ENCODE assay signal across 14 cellular contexts in the genomic region with DNA sequence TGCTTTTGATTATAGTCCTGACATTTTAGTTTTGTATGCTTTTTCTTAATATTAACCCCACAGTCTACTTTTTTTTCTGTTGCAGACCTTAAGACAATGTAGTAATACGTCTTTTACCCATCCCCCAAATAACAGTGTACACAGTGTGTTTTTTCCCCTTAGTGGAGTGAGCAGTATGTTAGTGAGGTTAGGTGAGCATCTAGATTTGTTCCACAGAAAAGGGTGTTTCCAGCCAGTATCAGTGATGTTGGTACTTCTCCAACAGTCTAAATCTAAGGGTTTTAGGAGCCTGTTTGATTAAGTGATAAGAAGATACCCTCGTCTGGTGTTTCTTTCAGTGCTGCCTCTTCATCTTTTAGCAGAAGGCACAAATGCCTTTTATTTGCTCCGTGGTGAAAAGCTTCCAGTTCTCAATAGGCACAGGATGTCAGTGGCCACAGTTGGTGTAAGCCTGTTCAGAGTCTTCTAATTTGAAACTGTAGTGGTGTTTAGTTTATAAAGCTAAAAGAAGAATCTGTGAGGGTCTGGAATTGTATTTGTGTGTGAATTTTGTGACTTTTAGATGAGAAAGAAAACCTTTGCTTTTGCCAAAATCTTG.
DNase-seq lines count a peak whose midpoint lies in the region; ATAC-seq and TF ChIP-seq lines count a peak whose summit lies in the region.
"Had no signal": no experiment of that assay in that cellular context is flagged by ENCODE, and none has a peak within 500 bp of the region (broad histone marks: within the 10 kb centered on the region; RNA-seq: fewer than 3 reads in every experiment).

No MANE protein-coding gene starts in this region.

- DNase-seq in DMS 273 (lab: John Stamatoyannopoulos, UW; ENCODE audit: unreplicated experiment) (peak; percentile 17), DMS 273 treated with DMSO at 0.1 percent for 48 hours (lab: John Stamatoyannopoulos, UW) (no peak), OCI-LY7 (ENCODE audit: low spot score) (peak; percentile 24), endothelial cell (ENCODE audit: low spot score) (no peak), psoas muscle (no peak), amniotic stem cell (lab: John Stamatoyannopoulos, UW) (no peak)
- DNase-seq: foreskin keratinocyte, NCI-H146, retina had no signal

- H3K4me3 ChIP-seq in OCI-LY7 (ENCODE audit: low read depth, low read length, poor library complexity, severe bottlenecking) (no peak overlapping the region), skeletal muscle satellite cell (ENCODE audit: low read length) (no peak overlapping the region), psoas muscle (no peak overlapping the region)

- H3K4me1 ChIP-seq in OCI-LY7 (ENCODE audit: insufficient read depth, low read length, poor library complexity, severe bottlenecking) (peaks cover 44% of the 10 kb centered on the region), skeletal muscle satellite cell (ENCODE audit: control insufficient read depth, insufficient read depth, low read length) (peaks cover 74% of the 10 kb centered on the region), psoas muscle (peaks cover 78% of the 10 kb centered on the region)

- peak overlapping the region; percentile 76 for H3K27ac Mint-ChIP-seq in endothelial cell (ENCODE audit: unreplicated experiment)
- H3K27ac Mint-ChIP-seq: T-helper 2 cell treated with Interferon-gamma antibody and Interleukin-4, amounts not matched to agents 5 μg/mL and 100 μg/mL, for 36 hours had no signal

- peaks cover 100% of the 10 kb centered on the region for H3K79me2 ChIP-seq in OCI-LY7 (ENCODE audit: insufficient read depth, low read depth, low read length)

- no peaks in the 10 kb centered on the region for H3K9me2 ChIP-seq in OCI-LY7 (ENCODE audit: insufficient read depth, low read length)

- H3K4me2 ChIP-seq in OCI-LY7 (ENCODE audit: low read length) (peak overlapping the region; percentile 29; the same call in 1 of the 2 replicates), skeletal muscle satellite cell (ENCODE audit: low read length) (peak overlapping the region; percentile 0)

- H3K4me3 Mint-ChIP-seq in endothelial cell (ENCODE audit: unreplicated experiment): no peak overlapping the region
- H3K4me3 Mint-ChIP-seq: T-helper 2 cell treated with Interferon-gamma antibody and Interleukin-4, amounts not matched to agents 5 μg/mL and 100 μg/mL, for 36 hours had no signal

- CTCF ChIA-PET in OCI-LY7 (lab: Charles Lee; ENCODE audit: unreplicated experiment): no interaction called here

- H3K27me3 Mint-ChIP-seq in endothelial cell (ENCODE audit: unreplicated experiment): peaks cover 3% of the 10 kb centered on the region

- H3K9me3 ChIP-seq in OCI-LY7 (ENCODE audit: low read length): no peaks in the 10 kb centered on the region
- H3K9me3 ChIP-seq in skeletal muscle satellite cell (replicated peaks; ENCODE audit: low read length): no peaks in the 10 kb centered on the region
- H3K9me3 ChIP-seq in psoas muscle: no peaks in the 10 kb centered on the region

- POLR2A ChIA-PET in OCI-LY7 (lab: Charles Lee): interaction anchor here (0.5 to 2.5 kb wide), 5 partner anchors 11 to 729 kb away, joined by 3 to 16 read pairs (median 4); no protein-coding TSS in a partner anchor

- no peak overlapping the region for H3K9ac ChIP-seq in skeletal muscle satellite cell (ENCODE audit: low read depth, low read length)

- H3K36me3 Mint-ChIP-seq in endothelial cell (ENCODE audit: low read depth, unreplicated experiment): no peaks in the 10 kb centered on the region

- H3K36me3 ChIP-seq in OCI-LY7 (ENCODE audit: insufficient read depth, low read length) (no peaks in the 10 kb centered on the region), skeletal muscle satellite cell (ENCODE audit: insufficient read depth, low read length) (no peaks in the 10 kb centered on the region), psoas muscle (ENCODE audit: insufficient read depth in 1 of 2, low read depth in 1 of 2) (no peaks in the 10 kb centered on the region)

- no peak for ATAC-seq in psoas muscle
- ATAC-seq in HG03457 (IDR thresholded peaks at IDR 0.05; ENCODE audit: unreplicated experiment): no peak
- ATAC-seq: foreskin keratinocyte, left lobe of liver had no signal

- TF ChIP-seq CTCF in OCI-LY7 (conservative IDR thresholded peaks at IDR 0.05; ENCODE audit: low read length) (no peak), endothelial cell (IDR thresholded peaks at IDR 0.05; ENCODE audit: unreplicated experiment) (no peak), psoas muscle (IDR thresholded peaks at IDR 0.05) (no peak)

- H3K27me3 ChIP-seq in skeletal muscle satellite cell (ENCODE audit: control insufficient read depth, insufficient read depth, low read length): no peaks in the 10 kb centered on the region
- no peaks in the 10 kb centered on the region for H3K27me3 ChIP-seq in psoas muscle (ENCODE audit: insufficient read depth in 3 of 3, low read length in 2 of 3)
- H3K27me3 ChIP-seq: foreskin keratinocyte had no signal

- BruUV-seq in OCI-LY7 (replicated peaks; lab: Mats Ljungman, UMichigan): no TSS peak

- intact Hi-C loops in OCI-LY7 (cut with micrococcal nuclease; ENCODE audit: unreplicated experiment): no loop called here
- intact Hi-C loops in psoas muscle (cut with DNase I): no loop called here

- peaks cover 80% of the 10 kb centered on the region for H3K4me1 Mint-ChIP-seq in endothelial cell (ENCODE audit: unreplicated experiment)

- H2AFZ ChIP-seq in OCI-LY7 (ENCODE audit: low read length): no peak overlapping the region

- H3K27ac ChIP-seq in OCI-LY7 (ENCODE audit: low read depth, low read length, poor library complexity, severe bottlenecking) (no peak overlapping the region), psoas muscle (no peak overlapping the region)
- H3K27ac ChIP-seq: 22Rv1, foreskin keratinocyte had no signal

- no peaks in the 10 kb centered on the region for H3K9me3 Mint-ChIP-seq in endothelial cell (ENCODE audit: unreplicated experiment)
- H3K9me3 Mint-ChIP-seq: T-helper 2 cell treated with Interferon-gamma antibody and Interleukin-4, amounts not matched to agents 5 μg/mL and 100 μg/mL, for 36 hours had no signal

- peaks cover 54% of the 10 kb centered on the region for H4K20me1 ChIP-seq in OCI-LY7 (ENCODE audit: insufficient read depth, low read length)

- WGBS in psoas muscle, 3 donors: 44 to 52% (median 52%) methylated on average over 3 of the region's 3 CpGs

Comparison
In these comparisons a context has a peak if more than half of its experiments do, and no peak if none do; other contexts are left out.
1. DNase-seq: peak in DMS 273 (single experiment) and OCI-LY7 (single experiment); none in DMS 273 treated with DMSO at 0.1 percent for 48 hours (single experiment), endothelial cell (single experiment), psoas muscle (0 of 2) and amniotic stem cell (single experiment).